ENCODE assay signal across 8 cellular contexts in genomic region chrX:154409222-154409871, GRCh38. TPM values are rescaled to one million over a fixed set of nuclear protein-coding genes. Genes with fewer than 3 reads are reported as not detected.
A peak's percentile ranks its signal among the peaks of the same experiment; 100 is the strongest.
DNase-seq lines count a peak whose midpoint lies in the region; FAIRE-seq and TF ChIP-seq lines count a peak whose summit lies in the region.

TSS of gene DNASE1L1 (minus strand) at chrX:154409254. CDS start at chrX:154405568, 3,686 bp downstream.

- H3K4me3 Mint-ChIP-seq in activated CD4-positive, alpha-beta memory T cell treated with anti-CD3 and anti-CD28 coated beads, Interleukin-2, amount 10 ng/mL, durations not matched to agents 7 days and 5 days, result peak within 1 kb of the TSS; percentile 61
- peak within 1 kb of the TSS; percentile 75 for H3K4me3 Mint-ChIP-seq in neural crest cell

- H3K4me1 Mint-ChIP-seq in activated CD4-positive, alpha-beta memory T cell treated with anti-CD3 and anti-CD28 coated beads, Interleukin-2, amount 10 ng/mL, durations not matched to agents 7 days and 5 days, result peaks cover 18% of the 10 kb centered on the region
- H3K4me1 Mint-ChIP-seq in neural crest cell, result peaks cover 13% of the 10 kb centered on the region

- TF ChIP-seq POLR2A in GM12891 (IDR thresholded peaks at IDR 0.05; ENCODE audit: low read depth, low read length), result no peak

- peaks cover 18% of the 10 kb centered on the region for H3K36me3 Mint-ChIP-seq in activated CD4-positive, alpha-beta memory T cell treated with anti-CD3 and anti-CD28 coated beads, Interleukin-2, amount 10 ng/mL, durations not matched to agents 7 days and 5 days (ENCODE audit: low read depth)
- H3K36me3 Mint-ChIP-seq in neural crest cell (ENCODE audit: low read depth), result peaks cover 6% of the 10 kb centered on the region

- DNase-seq in GM12891 (ENCODE audit: insufficient read length, low spot score) (no peak), HT1080 (ENCODE audit: low read depth) (peak; percentile 94), fibroblast of villous mesenchyme (ENCODE audit: low read depth) (peak; percentile 90), neural crest cell (ENCODE audit: low read depth, low spot score) (no peak), NCI-H2196 (lab: John Stamatoyannopoulos, UW; ENCODE audit: unreplicated experiment) (no peak), NCI-H345 (lab: John Stamatoyannopoulos, UW) (no peak), NCI-H2196 treated with DMSO at 0.1 percent for 48 hours (lab: John Stamatoyannopoulos, UW; ENCODE audit: unreplicated experiment) (no peak)
- no peak for DNase-seq in activated CD4-positive, alpha-beta memory T cell treated with anti-CD3 and anti-CD28 coated beads, Interleukin-2, amount 10 ng/mL, durations not matched to agents 7 days and 5 days

- peak; percentile 84 for FAIRE-seq in GM12891 (lab: Jason Lieb, UNC)

- CTCF ChIA-PET in activated CD4-positive, alpha-beta memory T cell treated with anti-CD3 and anti-CD28 coated beads, Interleukin-2, amount 10 ng/mL, durations not matched to agents 7 days and 5 days (lab: Charles Lee), result interaction anchor here (1.6 kb wide), 1 partner anchor 11 kb away, joined by 5 read pairs; the partner anchor contains the start of gene RPL10

- H3K4me3 ChIP-seq in fibroblast of villous mesenchyme (ENCODE audit: low read depth, low read length), result peak within 1 kb of the TSS; percentile 62

- POLR2A ChIA-PET in activated CD4-positive, alpha-beta memory T cell treated with anti-CD3 and anti-CD28 coated beads, Interleukin-2, amount 10 ng/mL, durations not matched to agents 7 days and 5 days (lab: Charles Lee), result interaction anchor here (1.0 to 4.8 kb wide), 4 partner anchors 10 to 107 kb away, joined by 4 to 103 read pairs (median 22); partner anchors contain the start of genes ATP6AP1, FAM3A, RPL10 and SLC10A3

- peak within 1 kb of the TSS; percentile 67 for H3K27ac Mint-ChIP-seq in activated CD4-positive, alpha-beta memory T cell treated with anti-CD3 and anti-CD28 coated beads, Interleukin-2, amount 10 ng/mL, durations not matched to agents 7 days and 5 days
- no peak within 1 kb of the TSS for H3K27ac Mint-ChIP-seq in neural crest cell (ENCODE audit: unreplicated experiment)

- TF ChIP-seq CTCF in fibroblast of villous mesenchyme (IDR thresholded peaks at IDR 0.05; ENCODE audit: insufficient read depth, low read depth, low read length) (no peak), neural crest cell (conservative IDR thresholded peaks at IDR 0.05) (no peak)

- H3K9me3 Mint-ChIP-seq in activated CD4-positive, alpha-beta memory T cell treated with anti-CD3 and anti-CD28 coated beads, Interleukin-2, amount 10 ng/mL, durations not matched to agents 7 days and 5 days, result no peaks in the 10 kb centered on the region
- H3K9me3 Mint-ChIP-seq in neural crest cell, result no peaks in the 10 kb centered on the region

- H3K27me3 Mint-ChIP-seq in activated CD4-positive, alpha-beta memory T cell treated with anti-CD3 and anti-CD28 coated beads, Interleukin-2, amount 10 ng/mL, durations not matched to agents 7 days and 5 days, result no peaks in the 10 kb centered on the region
- no peaks in the 10 kb centered on the region for H3K27me3 Mint-ChIP-seq in neural crest cell (ENCODE audit: low read depth)

TF ChIP-seq in GM12891, 5 proteins besides CTCF, POLR2A, EP300 and RAD21:
- TF ChIP-seq PAX5 (IDR thresholded peaks at IDR 0.05; ENCODE audit: insufficient read depth, low read length, severe bottlenecking), result no peak
- TF ChIP-seq SPI1 (IDR thresholded peaks at IDR 0.05; ENCODE audit: low read depth, low read length), result no peak
- no peak for TF ChIP-seq TAF1 (IDR thresholded peaks at IDR 0.05; ENCODE audit: low read depth, low read length)
- TF ChIP-seq POLR2AphosphoS5 (IDR thresholded peaks at IDR 0.05; ENCODE audit: low read depth, low read length), result no peak
- TF ChIP-seq POU2F2 (IDR thresholded peaks at IDR 0.05; ENCODE audit: low read depth, low read length), result no peak

RNA-seq across cellular contexts. Expression of gene DNASE1L1, which starts in this region (rescaled TPM):
- 11.7 TPM for polyA plus RNA-seq in GM12891 (2012; ENCODE audit: low read depth, missing spikeins)
- 52.7 and 59.7 TPM in 2 replicates for total RNA-seq in HT1080 (2014; rRNA removed; shearing (Covaris generic))
- polyA plus RNA-seq in HT1080 (2015; cell fraction: cytosol; rRNA removed), result 50.7 and 57.0 TPM in 2 replicates
- polyA plus RNA-seq in HT1080 (2015; cell fraction: nucleus; rRNA removed), result 52.3 and 54.1 TPM in 2 replicates
- total RNA-seq in activated CD4-positive, alpha-beta memory T cell treated with anti-CD3 and anti-CD28 coated beads, Interleukin-2, amount 10 ng/mL, durations not matched to agents 7 days and 5 days, result 10 to 100 TPM; 23.3 to 23.7 TPM
- total RNA-seq in fibroblast of villous mesenchyme (45.4 and 53.5 TPM in 2 replicates), neural crest cell (9.3 and 11.5 TPM in 2 replicates)

Comparison
In these comparisons a context has a peak if more than half of its experiments do, and no peak if none do; other contexts are left out.
1. DNase-seq: peak in HT1080 (single experiment) and fibroblast of villous mesenchyme (single experiment); none in GM12891 (single experiment), activated CD4-positive, alpha-beta memory T cell treated with anti-CD3 and anti-CD28 coated beads, Interleukin-2, amount 10 ng/mL, durations not matched to agents 7 days and 5 days (single experiment), neural crest cell (single experiment), NCI-H2196 (single experiment), NCI-H345 (single experiment) and NCI-H2196 treated with DMSO at 0.1 percent for 48 hours (single experiment).